In the genomic region with DNA sequence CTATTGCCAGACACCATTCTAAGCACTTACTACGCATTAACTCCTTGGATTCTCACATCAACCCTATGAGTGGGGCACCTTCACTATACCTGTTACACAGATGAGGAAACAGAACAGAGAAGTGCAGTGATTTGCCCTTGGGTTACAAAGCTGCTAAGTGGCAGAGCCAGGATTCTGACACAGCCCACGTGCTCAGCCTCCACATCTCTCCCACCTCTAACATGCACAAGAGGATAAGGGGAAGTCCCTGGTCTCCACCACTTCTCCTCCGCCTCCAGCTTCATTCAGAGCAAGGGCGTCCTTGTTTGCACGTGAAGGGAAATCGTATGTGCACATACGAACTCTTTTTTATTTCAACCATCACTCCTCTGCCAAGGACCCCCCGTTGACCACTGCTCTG, we compare ENCODE assay signal across 20 cellular contexts. TPM values are rescaled to one million over a fixed set of nuclear protein-coding genes. Genes with fewer than 3 reads are reported as not detected.
DNase-seq lines count a peak whose midpoint lies in the region; ATAC-seq and TF ChIP-seq lines count a peak whose summit lies in the region.
"Had no signal": no experiment of that assay in that cellular context is flagged by ENCODE, and none has a peak within 500 bp of the region (broad histone marks: within the 10 kb centered on the region; RNA-seq: fewer than 3 reads in every experiment).

No MANE protein-coding gene starts in this region.

- H3K4me2 ChIP-seq in OCI-LY3 (ENCODE audit: low read length) (peak overlapping the region; percentile 50), trophoblast cell (ENCODE audit: low read length) (no peak overlapping the region)

- no peak overlapping the region for H4K8ac ChIP-seq in trophoblast cell (ENCODE audit: low read depth, low read length)

- H2AFZ ChIP-seq in OCI-LY3 (ENCODE audit: low read depth, low read length) (no peak overlapping the region), trophoblast cell (ENCODE audit: insufficient read depth, low read length, poor library complexity) (no peak overlapping the region)

- no peak overlapping the region for H2BK12ac ChIP-seq in trophoblast cell (ENCODE audit: low read length)

- no peaks in the 10 kb centered on the region for H3K36me3 ChIP-seq in OCI-LY3 (replicated peaks; ENCODE audit: low read depth, low read length)
- peaks cover 17 to 19% of the 10 kb centered on the region in 2 experiments for H3K36me3 ChIP-seq in trophoblast cell (ENCODE audit: control insufficient read depth in 1 of 2, insufficient read depth in 2 of 2, low read length in 2 of 2)
- no peaks in the 10 kb centered on the region for H3K36me3 ChIP-seq in brain microvascular endothelial cell (replicated peaks)
- H3K36me3 ChIP-seq: BLaER1 treated with 17β-estradiol and CSF1 and Interleukin-3, amounts not matched to agents 10 nM and 100 nM; HAP-1 had no signal

- H3K79me2 ChIP-seq in OCI-LY3 (ENCODE audit: low read length) (no peaks in the 10 kb centered on the region), trophoblast cell (ENCODE audit: control insufficient read depth, insufficient read depth, low read length, poor library complexity) (no peaks in the 10 kb centered on the region)

- H2BK120ac ChIP-seq in trophoblast cell (ENCODE audit: insufficient read depth, low read length, poor library complexity): no peak overlapping the region

- H3K18ac ChIP-seq in trophoblast cell (ENCODE audit: low read length): peak overlapping the region; percentile 68

- peak; percentile 1 for DNase-seq in CD1c-positive myeloid dendritic cell (ENCODE audit: extremely low spot score)
- peak in 27 of 42 donors; percentile 5 to 61 (median 19) for DNase-seq in head of caudate nucleus
- no peak for DNase-seq in trophoblast cell
- no peak for DNase-seq in brain microvascular endothelial cell
- no peak for DNase-seq in OCI-M2 (lab: John Stamatoyannopoulos, UW; ENCODE audit: unreplicated experiment)
- DNase-seq: 8988T; CD4-positive, CD25-positive, alpha-beta regulatory T cell; CD8-positive, alpha-beta memory T cell; COR-L47; DMS153; DMS79; GDM1; HFFc6; IMR-90 had no signal

- no peak overlapping the region for H2BK5ac ChIP-seq in trophoblast cell (ENCODE audit: low read depth, low read length, poor library complexity)

- ATAC-seq in HG02759 (IDR thresholded peaks at IDR 0.05; ENCODE audit: unreplicated experiment) (no peak), GM21360 (IDR thresholded peaks at IDR 0.05; ENCODE audit: unreplicated experiment) (no peak)
- ATAC-seq: K562 had no signal

- no CpG with 5 or more reads among the region's 8 CpGs for WGBS in trophoblast cell (ENCODE audit: extremely low coverage, insufficient coverage, insufficient read length)

- H3K23ac ChIP-seq in trophoblast cell (ENCODE audit: low read length): no peak overlapping the region

- in situ Hi-C loops in brain microvascular endothelial cell (cut with HindIII; ENCODE audit: low pct_ligation_motif_present, low sequenced_read_pairs): no loop called here

- H3K4ac ChIP-seq in trophoblast cell (ENCODE audit: low read depth, low read length): no peak overlapping the region

- peak overlapping the region; percentile 48 for H4K12ac ChIP-seq in trophoblast cell (ENCODE audit: low read depth, low read length)

- H3K27ac ChIP-seq in OCI-LY3 (ENCODE audit: low read length) (no peak overlapping the region), trophoblast cell (ENCODE audit: low read depth, low read length) (no peak overlapping the region), brain microvascular endothelial cell (no peak overlapping the region)
- H3K27ac ChIP-seq: BLaER1 treated with 17β-estradiol and CSF1 and Interleukin-3, amounts not matched to agents 10 nM and 100 nM had no signal

- H3K14ac ChIP-seq in trophoblast cell (ENCODE audit: low read length): no peak overlapping the region

- no peaks in the 10 kb centered on the region for H4K20me1 ChIP-seq in OCI-LY3 (ENCODE audit: insufficient read depth, low read length)
- H4K20me1 ChIP-seq: BLaER1 treated with 17β-estradiol and CSF1 and Interleukin-3, amounts not matched to agents 10 nM and 100 nM had no signal

- peak overlapping the region; percentile 52 for H3K4me3 ChIP-seq in OCI-LY3 (ENCODE audit: low read length)
- H3K4me3 ChIP-seq in trophoblast cell (ENCODE audit: low read depth, low read length): no peak overlapping the region
- H3K4me3 ChIP-seq in brain microvascular endothelial cell (ENCODE audit: low read depth, low read length): no peak overlapping the region
- H3K4me3 ChIP-seq: BLaER1 treated with 17β-estradiol and CSF1 and Interleukin-3, amounts not matched to agents 10 nM and 100 nM; HAP-1; K562 had no signal

- H3K4me1 ChIP-seq in OCI-LY3 (ENCODE audit: low read length): peaks cover 15% of the 10 kb centered on the region; the same call in 1 of the 2 replicates
- H3K4me1 ChIP-seq in trophoblast cell (ENCODE audit: control insufficient read depth in 1 of 2, insufficient read depth in 2 of 2, low read length in 2 of 2): peaks cover 6% of the 10 kb centered on the region in 2 experiments

- intact Hi-C loops in head of caudate nucleus (cut with DNase I): no loop called here

- H3K9ac ChIP-seq in OCI-LY3 (ENCODE audit: low read length) (no peak overlapping the region), trophoblast cell (ENCODE audit: low read length) (no peak overlapping the region)
- H3K9ac ChIP-seq: BLaER1 treated with 17β-estradiol and CSF1 and Interleukin-3, amounts not matched to agents 10 nM and 100 nM had no signal

- TF ChIP-seq CTCF in OCI-LY3 (IDR thresholded peaks at IDR 0.05; ENCODE audit: low read depth, low read length): no peak
- no peak for TF ChIP-seq CTCF in brain microvascular endothelial cell (IDR thresholded peaks at IDR 0.05; ENCODE audit: low read depth, low read length, missing control alignments)

- H3K27me3 ChIP-seq in OCI-LY3 (ENCODE audit: low read depth, low read length) (no peaks in the 10 kb centered on the region), trophoblast cell (ENCODE audit: insufficient read depth, low read length) (no peaks in the 10 kb centered on the region), brain microvascular endothelial cell (replicated peaks) (no peaks in the 10 kb centered on the region)
- H3K27me3 ChIP-seq: BLaER1 treated with 17β-estradiol and CSF1 and Interleukin-3, amounts not matched to agents 10 nM and 100 nM had no signal

- no peak overlapping the region for H4K91ac ChIP-seq in trophoblast cell (ENCODE audit: low read depth, low read length)

- no peaks in the 10 kb centered on the region for H3K79me1 ChIP-seq in trophoblast cell (ENCODE audit: low read length)

- H3K9me3 ChIP-seq in OCI-LY3 (ENCODE audit: insufficient read depth, low read length) (no peaks in the 10 kb centered on the region), trophoblast cell (ENCODE audit: insufficient read depth, low read depth, low read length) (peaks cover 2% of the 10 kb centered on the region)
- H3K9me3 ChIP-seq: BLaER1 treated with 17β-estradiol and CSF1 and Interleukin-3, amounts not matched to agents 10 nM and 100 nM; HAP-1 had no signal

- H2AK5ac ChIP-seq in trophoblast cell (ENCODE audit: low read length): no peak overlapping the region

RNA-seq across cellular contexts. Expression of gene CDON, which starts 53.7 kb away (rescaled TPM):
- polyA plus RNA-seq in trophoblast cell (2013): 41.5 and 45.5 TPM in 2 replicates
- polyA plus RNA-seq: CD8-positive, alpha-beta memory T cell had no signal

Comparison
In these comparisons a context has a peak if more than half of its experiments do, and no peak if none do; other contexts are left out.
1. DNase-seq: peak in CD1c-positive myeloid dendritic cell (single experiment) and head of caudate nucleus (27 of 42); none in trophoblast cell (0 of 2), brain microvascular endothelial cell (single experiment) and OCI-M2 (single experiment).